13 cellular contexts compared by ENCODE assay signal in genomic region chr10:60235001-60235400, GRCh38.
DNase-seq lines count a peak whose midpoint lies in the region; ATAC-seq and TF ChIP-seq lines count a peak whose summit lies in the region.
"Had no signal": no experiment of that assay in that cellular context is flagged by ENCODE, and none has a peak within 500 bp of the region (broad histone marks: within the 10 kb centered on the region; RNA-seq: fewer than 3 reads in every experiment).

No MANE protein-coding gene starts in this region.

- H3K9me3 Mint-ChIP-seq in mesothelial cell of epicardium, result no peaks in the 10 kb centered on the region
- H3K9me3 Mint-ChIP-seq: natural killer cell had no signal

- H3K27me3 Mint-ChIP-seq in mesothelial cell of epicardium (ENCODE audit: low read depth), result no peaks in the 10 kb centered on the region

- no peak overlapping the region for H3K27ac Mint-ChIP-seq in mesothelial cell of epicardium
- H3K27ac Mint-ChIP-seq: natural killer cell had no signal

- H3K9me3 ChIP-seq in MG63, result no peaks in the 10 kb centered on the region

- H3K27me3 ChIP-seq in MG63 (no peaks in the 10 kb centered on the region), kidney epithelial cell (ENCODE audit: control insufficient read depth, insufficient read depth, low read length) (no peaks in the 10 kb centered on the region)

- no peak for ATAC-seq in HG02840 (IDR thresholded peaks at IDR 0.05; ENCODE audit: low FRiP score, unreplicated experiment)
- ATAC-seq in GM21390 (IDR thresholded peaks at IDR 0.05; ENCODE audit: unreplicated experiment), result no peak
- ATAC-seq: natural killer cell had no signal

- no peak overlapping the region for H3K4me3 ChIP-seq in MG63
- no peak overlapping the region for H3K4me3 ChIP-seq in cardiac fibroblast (replicated peaks in 1 of 2; ENCODE audit: low read depth in 2 of 2, low read length in 2 of 2)
- H3K4me3 ChIP-seq in kidney epithelial cell (ENCODE audit: low read depth, low read length), result no peak overlapping the region
- H3K4me3 ChIP-seq: SK-N-MC had no signal

- peaks cover 9% of the 10 kb centered on the region for H3K36me3 Mint-ChIP-seq in mesothelial cell of epicardium
- H3K36me3 Mint-ChIP-seq: natural killer cell had no signal

- H3K4me3 Mint-ChIP-seq in mesothelial cell of epicardium, result no peak overlapping the region
- H3K4me3 Mint-ChIP-seq: natural killer cell had no signal

- H3K4me1 Mint-ChIP-seq in mesothelial cell of epicardium, result peaks cover 38% of the 10 kb centered on the region

- no peaks in the 10 kb centered on the region for H3K36me3 ChIP-seq in MG63
- H3K36me3 ChIP-seq in kidney epithelial cell (ENCODE audit: control insufficient read depth, insufficient read depth, low read length), result no peaks in the 10 kb centered on the region

- TF ChIP-seq CTCF in cardiac fibroblast (IDR thresholded peaks at IDR 0.05; ENCODE audit: low read depth, low read length) (no peak), kidney epithelial cell (IDR thresholded peaks at IDR 0.05; ENCODE audit: insufficient read depth, low read length, poor library complexity, severe bottlenecking) (no peak), mesothelial cell of epicardium (IDR thresholded peaks at IDR 0.05; ENCODE audit: unreplicated experiment) (no peak)

- DNase-seq in DMS 273 treated with DMSO at 0.1 percent for 48 hours (lab: John Stamatoyannopoulos, UW), result peak; percentile 19
- peak; percentile 15 for DNase-seq in MG63
- DNase-seq in cardiac fibroblast (ENCODE audit: low read depth in 2 of 2), result peak; percentile 62 to 64
- peak; percentile 9 for DNase-seq in kidney epithelial cell (ENCODE audit: low read depth)
- DNase-seq in mesothelial cell of epicardium (ENCODE audit: low spot score in 2 of 2, unreplicated experiment in 2 of 2), result no peak
- DNase-seq in NCI-H82 (lab: John Stamatoyannopoulos, UW), result no peak
- DNase-seq: activated CD4-positive, alpha-beta T cell treated with anti-CD3 and anti-CD28 coated beads for 4 hours; activated gamma-delta T cell treated with Interleukin-2 at 50 U/mL for 16 hours; natural killer cell; NCI-H510A had no signal

Comparison
In these comparisons a context has a peak if more than half of its experiments do, and no peak if none do; other contexts are left out.
1. DNase-seq: peak in DMS 273 treated with DMSO at 0.1 percent for 48 hours (single experiment), MG63 (single experiment), cardiac fibroblast (2 of 2) and kidney epithelial cell (single experiment); none in mesothelial cell of epicardium (0 of 2) and NCI-H82 (single experiment).